ENCODE assay signal across 8 cellular contexts in the genomic region with DNA sequence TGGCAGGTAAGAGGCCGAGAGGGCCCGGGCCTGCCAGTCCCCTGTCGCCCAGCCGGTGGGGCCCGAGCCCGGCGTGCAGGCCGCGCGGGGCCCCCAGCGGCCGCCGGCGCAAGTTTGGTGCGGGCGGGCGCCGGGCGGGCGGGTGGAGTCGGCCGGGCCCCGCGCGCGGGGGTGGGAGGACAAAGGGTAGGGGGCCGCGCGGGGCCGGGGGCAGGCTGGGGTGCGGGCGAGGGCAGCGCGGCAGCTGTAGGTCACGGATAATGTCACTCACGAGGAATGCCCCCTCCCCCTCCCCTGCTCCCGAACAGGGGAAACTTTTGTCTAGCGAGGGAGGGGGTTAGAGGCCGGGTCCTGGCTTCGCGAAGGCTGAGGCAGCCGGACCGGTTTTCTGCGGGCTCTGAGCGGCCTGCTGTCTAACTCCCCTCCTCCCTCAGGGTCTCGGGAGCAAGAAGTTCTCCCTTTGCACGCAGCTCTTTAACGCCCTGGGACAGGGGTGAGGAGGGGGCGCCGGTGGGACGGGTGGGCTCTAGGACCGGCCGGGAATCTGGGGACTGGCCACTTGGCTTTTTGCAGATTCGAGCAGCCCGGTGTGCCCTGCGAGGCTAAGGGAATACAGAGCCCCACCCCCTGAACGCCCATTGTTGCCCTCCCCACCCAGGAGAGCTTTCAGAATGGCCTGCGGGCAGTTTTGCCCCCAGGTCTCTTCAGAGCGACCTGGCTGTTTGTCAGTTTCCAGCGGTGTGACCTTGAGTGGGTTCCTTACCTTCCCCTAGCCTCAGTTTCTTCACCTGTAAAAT. TPM values are rescaled to one million over a fixed set of nuclear protein-coding genes. Genes with fewer than 3 reads are reported as not detected.
DNase-seq lines count a peak whose midpoint lies in the region; ATAC-seq and TF ChIP-seq lines count a peak whose summit lies in the region.

No MANE protein-coding gene starts in this region.

- H3K9me3 ChIP-seq in OCI-LY1 (ENCODE audit: low read length) (no peaks in the 10 kb centered on the region), tibial artery (no peaks in the 10 kb centered on the region)

- H3K4me1 ChIP-seq in OCI-LY1 (ENCODE audit: insufficient read depth, low read length, severe bottlenecking) (peaks cover 25% of the 10 kb centered on the region), tibial artery (peaks cover 11 to 59% (median 52%) of the 10 kb centered on the region in 4 donors)

- no peaks in the 10 kb centered on the region for H4K20me1 ChIP-seq in OCI-LY1 (ENCODE audit: insufficient read depth, low read length)

- intact Hi-C loops in tibial artery (cut with DNase I; ENCODE audit: low total_unique reads), result loop anchor here (5.0 to 10.0 kb wide), 3 partner anchors 34 to 158 kb away; partner anchors contain the start of gene SYNPO

- no peaks in the 10 kb centered on the region for H3K79me2 ChIP-seq in OCI-LY1 (ENCODE audit: insufficient read depth, low read length)

- H3K27ac ChIP-seq in OCI-LY1 (ENCODE audit: low read depth, low read length, poor library complexity, severe bottlenecking), result peak overlapping the region; percentile 19
- H3K27ac ChIP-seq in tibial artery, result peak overlapping the region; percentile 92 to 96

- H3K36me3 ChIP-seq in OCI-LY1 (ENCODE audit: insufficient read depth, low read length), result no peaks in the 10 kb centered on the region
- H3K36me3 ChIP-seq in tibial artery, result no peaks in the 10 kb centered on the region

- no peaks in the 10 kb centered on the region for H3F3A ChIP-seq in OCI-LY1 (ENCODE audit: insufficient read depth, low read length)

- no peak overlapping the region for H2AFZ ChIP-seq in OCI-LY1 (ENCODE audit: low read length)

- peak overlapping the region in 1 of 2 donors; percentile 38 for H3K27ac Mint-ChIP-seq in natural killer cell treated with Interleukin-12 subunit alpha and Interleukin-12 subunit beta and Interleukin-15 and Interleukin-18, amount 100 ng/mL, for 72 hours

- TF ChIP-seq CTCF in OCI-LY1 (IDR thresholded peaks at IDR 0.05; ENCODE audit: low read length), result no peak
- TF ChIP-seq CTCF in fibroblast of pulmonary artery (IDR thresholded peaks at IDR 0.05; ENCODE audit: low read length, missing control alignments), result no peak
- TF ChIP-seq CTCF in tibial artery (IDR thresholded peaks at IDR 0.05), result peak in 1 of 2 experiments; percentile 13

- TF ChIP-seq POLR2A in GM19099 (IDR thresholded peaks at IDR 0.05; ENCODE audit: extremely low read depth, insufficient read length, low read depth), result peak; percentile 47

- H3K4me2 ChIP-seq in OCI-LY1 (ENCODE audit: low read length), result peak overlapping the region; percentile 86

- H3K27me3 Mint-ChIP-seq in natural killer cell treated with Interleukin-12 subunit alpha and Interleukin-12 subunit beta and Interleukin-15 and Interleukin-18, amount 100 ng/mL, for 72 hours, result peaks cover 0 to 3% of the 10 kb centered on the region in 2 donors

- H3K4me3 ChIP-seq in OCI-LY1 (ENCODE audit: low read depth, low read length, poor library complexity, severe bottlenecking) (peak overlapping the region; percentile 83), fibroblast of pulmonary artery (replicated peaks; ENCODE audit: low read depth, low read length) (peak overlapping the region; percentile 80), tibial artery (peak overlapping the region; percentile 84 to 96)

- H3K36me3 Mint-ChIP-seq in natural killer cell treated with Interleukin-12 subunit alpha and Interleukin-12 subunit beta and Interleukin-15 and Interleukin-18, amount 100 ng/mL, for 72 hours, result no peaks in the 10 kb centered on the region

- ATAC-seq in natural killer cell treated with Interleukin-12 subunit alpha and Interleukin-12 subunit beta and Interleukin-15 and Interleukin-18, amount 100 ng/mL, for 72 hours, result peak; percentile 55 to 68
- ATAC-seq in GM21737 (IDR thresholded peaks at IDR 0.05; ENCODE audit: unreplicated experiment), result no peak

- peak overlapping the region; percentile 73 for H3K9ac ChIP-seq in OCI-LY1 (ENCODE audit: low read length)

- DNase-seq in AML-193 (lab: John Stamatoyannopoulos, UW) (peak; percentile 37 to 46), fibroblast of pulmonary artery (ENCODE audit: low read depth) (peak; percentile 48), tibial artery (peak in 1 of 2 donors; percentile 79)
- DNase-seq in activated T-helper 9 cell treated with anti-CD3 and anti-CD28 coated beads, Interleukin-2, amount 50 U/mL, for 16 hours (ENCODE audit: low read depth), result peak; percentile 15
- no peak for DNase-seq in natural killer cell treated with Interleukin-12 subunit alpha and Interleukin-12 subunit beta and Interleukin-15 and Interleukin-18, amount 100 ng/mL, for 72 hours (ENCODE audit: low spot score)

- H3K27me3 ChIP-seq in OCI-LY1 (ENCODE audit: insufficient read depth, low read length), result peaks cover 6% of the 10 kb centered on the region; the same call in 1 of the 2 replicates
- H3K27me3 ChIP-seq in tibial artery, result no peaks in the 10 kb centered on the region

- H3K4me1 Mint-ChIP-seq in natural killer cell treated with Interleukin-12 subunit alpha and Interleukin-12 subunit beta and Interleukin-15 and Interleukin-18, amount 100 ng/mL, for 72 hours (ENCODE audit: low read depth in 2 of 2), result peaks cover 16 to 19% of the 10 kb centered on the region in 2 donors

- no peaks in the 10 kb centered on the region for H3K9me3 Mint-ChIP-seq in natural killer cell treated with Interleukin-12 subunit alpha and Interleukin-12 subunit beta and Interleukin-15 and Interleukin-18, amount 100 ng/mL, for 72 hours

- H3K9me2 ChIP-seq in OCI-LY1 (ENCODE audit: low read depth, low read length), result no peaks in the 10 kb centered on the region

- peak overlapping the region; percentile 53 for H3K4me3 Mint-ChIP-seq in natural killer cell treated with Interleukin-12 subunit alpha and Interleukin-12 subunit beta and Interleukin-15 and Interleukin-18, amount 100 ng/mL, for 72 hours

RNA-seq across cellular contexts. Expression of gene NDST1, which starts 21.3 kb away (rescaled TPM):
- 1 to 10 TPM; 4.0 to 7.8 TPM for total RNA-seq in natural killer cell treated with Interleukin-12 subunit alpha and Interleukin-12 subunit beta and Interleukin-15 and Interleukin-18, amount 100 ng/mL, for 72 hours

RNA-seq across cellular contexts. Expression of gene RPS14, which starts 37.1 kb away (rescaled TPM):
- total RNA-seq in natural killer cell treated with Interleukin-12 subunit alpha and Interleukin-12 subunit beta and Interleukin-15 and Interleukin-18, amount 100 ng/mL, for 72 hours, result 1,000 to 10,000 TPM; 1,429 to 1,580 TPM
